Comparison of ENCODE assay signal across 22 cellular contexts in genomic region chr6:165939047-165939446, GRCh38.
A peak's percentile ranks its signal among the peaks of the same experiment; 100 is the strongest.
DNase-seq lines count a peak whose midpoint lies in the region; TF ChIP-seq lines count a peak whose summit lies in the region.
"Had no signal": no experiment of that assay in that cellular context is flagged by ENCODE, and none has a peak within 500 bp of the region (broad histone marks: within the 10 kb centered on the region; RNA-seq: fewer than 3 reads in every experiment).

No MANE protein-coding gene starts in this region.

- no peak overlapping the region for H3K18ac ChIP-seq in trophoblast cell (ENCODE audit: low read length)

- no peaks in the 10 kb centered on the region for H3K79me1 ChIP-seq in trophoblast cell (ENCODE audit: low read length)

- H3K9ac ChIP-seq in trophoblast cell (ENCODE audit: low read length) (no peak overlapping the region), mammary epithelial cell (ENCODE audit: insufficient read depth, low read length) (no peak overlapping the region)
- H3K9ac ChIP-seq: BLaER1 had no signal

- H3K4me2 ChIP-seq in trophoblast cell (ENCODE audit: low read length) (no peak overlapping the region), mammary epithelial cell (ENCODE audit: insufficient read depth, low read depth, low read length) (no peak overlapping the region)
- H3K4me2 ChIP-seq: BLaER1 had no signal

- no peaks in the 10 kb centered on the region for H3K9me3 ChIP-seq in trophoblast cell (ENCODE audit: insufficient read depth, low read depth, low read length)
- peaks cover 31% of the 10 kb centered on the region for H3K9me3 ChIP-seq in mammary epithelial cell (replicated peaks; ENCODE audit: insufficient read depth, low read length)
- H3K9me3 ChIP-seq: BE2C had no signal

- H3K4me3 ChIP-seq in coronary artery (no peak overlapping the region), trophoblast cell (ENCODE audit: low read depth, low read length) (no peak overlapping the region), mammary epithelial cell (replicated peaks in 1 of 3; ENCODE audit: insufficient read depth in 1 of 3, low read depth in 2 of 3, low read length in 3 of 3) (no peak overlapping the region)
- H3K4me3 ChIP-seq: BLaER1, GM12878 had no signal

- H3K4me1 ChIP-seq in trophoblast cell (ENCODE audit: control insufficient read depth in 1 of 2, insufficient read depth in 2 of 2, low read length in 2 of 2) (no peaks in the 10 kb centered on the region), mammary epithelial cell (ENCODE audit: insufficient read depth, low read length) (no peaks in the 10 kb centered on the region)
- H3K4me1 ChIP-seq: BE2C had no signal

- H4K91ac ChIP-seq in trophoblast cell (ENCODE audit: low read depth, low read length): no peak overlapping the region

- in situ Hi-C loops in mammary epithelial cell (cut with MboI; ENCODE audit: low sequenced_read_pairs in 2 of 2): no loop called here

- no TSS peak for BruUV-seq in mammary epithelial cell (replicated peaks; lab: Mats Ljungman, UMichigan)

- no peak overlapping the region for H4K12ac ChIP-seq in trophoblast cell (ENCODE audit: low read depth, low read length)

- TF ChIP-seq CTCF in coronary artery (IDR thresholded peaks at IDR 0.05): no peak
- no peak for TF ChIP-seq CTCF in mammary epithelial cell (conservative IDR thresholded peaks at IDR 0.05 in 1 of 2, IDR thresholded peaks at IDR 0.05 in 1 of 2; ENCODE audit: extremely low read depth in 1 of 2, insufficient read depth in 1 of 2, low read depth in 1 of 2, low read length in 2 of 2)

- no peak overlapping the region for H2BK5ac ChIP-seq in trophoblast cell (ENCODE audit: low read depth, low read length, poor library complexity)

- H3K14ac ChIP-seq in trophoblast cell (ENCODE audit: low read length): no peak overlapping the region

- H2AK5ac ChIP-seq in trophoblast cell (ENCODE audit: low read length): no peak overlapping the region

- dilution Hi-C loops in mammary epithelial cell (cut with HindIII; ENCODE audit: low sequenced_read_pairs): no loop called here

- H2BK12ac ChIP-seq in trophoblast cell (ENCODE audit: low read length): no peak overlapping the region

- H3K79me2 ChIP-seq in trophoblast cell (ENCODE audit: control insufficient read depth, insufficient read depth, low read length, poor library complexity) (no peaks in the 10 kb centered on the region), mammary epithelial cell (ENCODE audit: insufficient read depth, low read length) (no peaks in the 10 kb centered on the region)

- H3K4ac ChIP-seq in trophoblast cell (ENCODE audit: low read depth, low read length): no peak overlapping the region

- no peak overlapping the region for H2AFZ ChIP-seq in trophoblast cell (ENCODE audit: insufficient read depth, low read length, poor library complexity)
- no peak overlapping the region for H2AFZ ChIP-seq in mammary epithelial cell (ENCODE audit: low read depth, low read length)

- no CpG with 5 or more reads among the region's 5 CpGs for WGBS in trophoblast cell (ENCODE audit: extremely low coverage, insufficient coverage, insufficient read length)
- WGBS in mammary epithelial cell (ENCODE audit: low coverage, missing lambda C conversion rate): 35% methylated on average over 5 of the region's 5 CpGs

- DNase-seq in coronary artery (ENCODE audit: low spot score) (peak; percentile 2), trophoblast cell (peak; percentile 25 to 58), mammary epithelial cell (no peak)
- DNase-seq in stimulated activated CD8-positive, alpha-beta memory T cell treated with anti-CD3 and anti-CD28 coated beads, Interleukin-4, amount 100 ng/mL, for 48 hours: no peak
- DNase-seq: 8988T; ACHN; BE2C; C1 segment of cervical spinal cord; CD4-positive, alpha-beta memory T cell; CD4-positive, CD25-positive, alpha-beta regulatory T cell; CD8-positive, alpha-beta memory T cell; COR-L47; DMS 273 treated with DMSO at 0.1 percent for 48 hours; DMS153; DMS53; DMS79; DND-41; EL; GDM1 had no signal

- H4K8ac ChIP-seq in trophoblast cell (ENCODE audit: low read depth, low read length): no peak overlapping the region

- no peak overlapping the region for H3K27ac ChIP-seq in coronary artery
- no peak overlapping the region for H3K27ac ChIP-seq in trophoblast cell (ENCODE audit: low read depth, low read length)
- H3K27ac ChIP-seq in mammary epithelial cell (ENCODE audit: insufficient read depth, low read depth, low read length): no peak overlapping the region
- H3K27ac ChIP-seq: BLaER1 had no signal

- CTCF ChIA-PET in mammary epithelial cell (lab: Charles Lee; ENCODE audit: low non-redundant PET): no interaction called here

- no peak overlapping the region for H3K23ac ChIP-seq in trophoblast cell (ENCODE audit: low read length)

- H2BK120ac ChIP-seq in trophoblast cell (ENCODE audit: insufficient read depth, low read length, poor library complexity): no peak overlapping the region

- H3K36me3 ChIP-seq in trophoblast cell (ENCODE audit: control insufficient read depth in 1 of 2, insufficient read depth in 2 of 2, low read length in 2 of 2) (no peaks in the 10 kb centered on the region), mammary epithelial cell (ENCODE audit: insufficient read depth, low read length) (no peaks in the 10 kb centered on the region)
- H3K36me3 ChIP-seq: BE2C, BLaER1 had no signal

- intact Hi-C loops in mammary epithelial cell (cut with micrococcal nuclease): no loop called here

- no peaks in the 10 kb centered on the region for H4K20me1 ChIP-seq in mammary epithelial cell (ENCODE audit: insufficient read depth, low read length)
- H4K20me1 ChIP-seq: BLaER1 had no signal

- peaks cover 2% of the 10 kb centered on the region for H3K27me3 ChIP-seq in trophoblast cell (ENCODE audit: insufficient read depth, low read length)
- no peaks in the 10 kb centered on the region for H3K27me3 ChIP-seq in mammary epithelial cell (ENCODE audit: insufficient read depth, low read length)
- H3K27me3 ChIP-seq: BE2C, BLaER1 had no signal

TF ChIP-seq in PFSK-1, 5 proteins besides CTCF, POLR2A, EP300 and RAD21:
- TF ChIP-seq FOXP2 (optimal IDR thresholded peaks at IDR 0.05; ENCODE audit: borderline replicate concordance, extremely low read depth, extremely low read length, insufficient read depth) (no peak), SIN3A (IDR thresholded peaks at IDR 0.05; ENCODE audit: borderline replicate concordance, insufficient read depth, low read length) (no peak), REST (IDR thresholded peaks at IDR 0.05; ENCODE audit: insufficient read depth in 1 of 2, low read depth in 2 of 2, low read length in 2 of 2) (no peak), TAF1 (IDR thresholded peaks at IDR 0.05; ENCODE audit: borderline replicate concordance, insufficient read depth, low read length) (no peak), POLR2AphosphoS5 (IDR thresholded peaks at IDR 0.05; ENCODE audit: low read depth, low read length) (peak; percentile 56; the same call in 1 of the 2 replicates)

Comparison
In these comparisons a context has a peak if more than half of its experiments do, and no peak if none do; other contexts are left out.
1. DNase-seq: peak in coronary artery (single experiment) and trophoblast cell (2 of 2); none in mammary epithelial cell (single experiment) and stimulated activated CD8-positive, alpha-beta memory T cell treated with anti-CD3 and anti-CD28 coated beads, Interleukin-4, amount 100 ng/mL, for 48 hours (single experiment).